Comparison of ENCODE assay signal across 8 cellular contexts in the genomic region with DNA sequence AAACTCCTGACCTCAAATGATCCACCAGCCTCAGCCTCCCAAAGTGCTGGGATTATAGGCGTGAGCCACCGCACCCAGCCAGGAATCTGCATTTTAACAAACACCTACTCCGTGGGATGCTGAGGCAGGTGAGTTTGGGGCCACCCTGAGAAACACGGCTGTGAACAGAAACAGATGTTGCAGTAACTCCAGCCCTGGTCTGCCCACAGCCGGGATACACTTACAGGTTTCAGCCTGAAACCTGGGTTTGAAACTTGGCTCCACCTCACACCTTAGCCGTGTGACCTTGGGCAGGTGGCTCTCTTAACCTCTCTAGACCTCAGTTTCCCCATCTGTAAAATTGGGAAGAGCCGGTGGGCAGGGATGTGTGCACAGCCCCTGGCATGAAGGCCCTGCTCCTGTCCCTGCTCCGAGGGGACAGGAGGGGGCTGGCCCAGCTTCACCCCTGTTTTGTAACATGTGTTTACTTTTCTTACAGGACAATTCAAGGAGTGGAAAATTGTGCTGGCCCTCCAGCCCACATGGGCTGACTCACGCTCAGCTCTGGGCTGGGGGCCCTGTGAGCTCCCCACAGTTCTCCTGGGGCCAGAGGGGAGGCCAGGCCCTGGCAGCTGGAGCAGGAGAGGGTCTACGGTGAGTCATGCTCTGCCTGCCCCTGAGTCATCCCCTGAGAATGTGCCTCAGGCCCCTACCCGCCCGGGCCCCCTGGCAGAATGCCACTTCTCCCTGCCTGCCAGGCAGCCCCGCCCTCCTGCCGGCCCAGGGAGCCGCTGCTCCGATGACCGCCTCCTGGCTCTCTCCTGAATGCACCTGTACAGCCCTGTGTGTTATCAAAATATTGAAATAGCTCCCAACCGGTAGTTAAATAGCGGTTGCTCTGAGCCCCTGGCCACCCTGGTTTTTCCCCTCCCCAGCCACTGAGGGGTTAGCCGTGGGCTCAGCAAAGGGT.
DNase-seq lines count a peak whose midpoint lies in the region; ATAC-seq lines count a peak whose summit lies in the region.

No MANE protein-coding gene starts in this region.

- DNase-seq in GM03348 (ENCODE audit: low spot score): peak; percentile 96
- peak; percentile 65 for DNase-seq in NCI-H2081 treated with DMSO at 0.1 percent for 48 hours (lab: John Stamatoyannopoulos, UW)
- peak; percentile 99 for DNase-seq in astrocyte of the hippocampus (ENCODE audit: low read depth, low spot score)
- DNase-seq in iPS-NIHi7 (ENCODE audit: extremely low spot score): peak; percentile 73
- peak; percentile 23 for DNase-seq in stimulated activated naive CD8-positive, alpha-beta T cell treated with anti-CD3 and anti-CD28 coated beads, Interleukin-15, Interleukin-2, amounts not matched to agents 100 U/mL and 50 U/mL, for 24 hours
- DNase-seq in ecto neural progenitor cell (ENCODE audit: low spot score): no peak
- DNase-seq in NAMALWA (ENCODE audit: low spot score): no peak

- peak; percentile 55 for ATAC-seq in stimulated activated naive CD8-positive, alpha-beta T cell treated with anti-CD3 and anti-CD28 coated beads, Interleukin-15, Interleukin-2, amounts not matched to agents 100 U/mL and 50 U/mL, for 24 hours
- ATAC-seq in GM19351 (IDR thresholded peaks at IDR 0.05; ENCODE audit: unreplicated experiment): no peak

Comparison
In these comparisons a context has a peak if more than half of its experiments do, and no peak if none do; other contexts are left out.
1. DNase-seq: peak in GM03348 (single experiment), NCI-H2081 treated with DMSO at 0.1 percent for 48 hours (single experiment), astrocyte of the hippocampus (single experiment), iPS-NIHi7 (single experiment) and stimulated activated naive CD8-positive, alpha-beta T cell treated with anti-CD3 and anti-CD28 coated beads, Interleukin-15, Interleukin-2, amounts not matched to agents 100 U/mL and 50 U/mL, for 24 hours (single experiment); none in ecto neural progenitor cell (single experiment) and NAMALWA (single experiment).